Comparison of ENCODE assay signal across 22 cellular contexts in the genomic region with DNA sequence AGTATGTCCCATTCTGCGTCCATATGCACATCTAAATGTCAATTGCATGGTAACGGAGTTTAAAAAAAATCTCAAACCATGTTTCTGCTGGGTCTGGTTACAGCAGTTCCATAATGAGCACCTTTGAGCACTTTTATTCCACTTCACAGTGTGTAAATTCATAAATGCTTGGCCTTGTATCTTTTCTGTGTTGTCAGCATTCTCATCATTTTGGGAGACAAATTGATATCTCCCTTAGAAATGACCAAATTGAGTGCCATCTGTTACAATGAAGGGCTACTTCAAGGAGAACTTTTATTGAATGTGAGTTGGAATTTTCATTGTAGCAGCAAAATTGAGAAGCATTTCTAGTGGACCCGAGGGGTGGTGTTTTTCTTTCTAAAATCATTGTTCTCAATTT.
"Had no signal": no experiment of that assay in that cellular context is flagged by ENCODE, and none has a peak within 500 bp of the region (broad histone marks: within the 10 kb centered on the region; RNA-seq: fewer than 3 reads in every experiment).

No MANE protein-coding gene starts in this region.

- FAIRE-seq: RCC 7860 had no signal

- H3K4me3 ChIP-seq: SJSA1, SK-N-MC had no signal

- H3K9me3 ChIP-seq: SJSA1 had no signal

- H3K27ac ChIP-seq: SJSA1, SK-N-MC had no signal

- DNase-seq: KBM-7, MV-4-11, NCI-H1048, NCI-H1105, NCI-H1417, NCI-H146, NCI-H1694 treated with DMSO at 0.1 percent for 48 hours, NCI-H1930, NCI-H2081, NCI-H2107, NCI-H2171 treated with DMSO at 0.1 percent for 48 hours, NCI-H226, NCI-H446, NCI-H510A, NCI-H524 treated with DMSO at 0.1 percent for 48 hours, NCI-H82, Right ventricle myocardium superior, RPMI8226, SIG-M5 had no signal

- H3K4me1 ChIP-seq: SJSA1 had no signal
